8 cellular contexts compared by ENCODE assay signal in genomic region chr10:48604408-48605263, GRCh38. TPM values are rescaled to one million over a fixed set of nuclear protein-coding genes. Genes with fewer than 3 reads are reported as not detected.
DNase-seq lines count a peak whose midpoint lies in the region; ATAC-seq and TF ChIP-seq lines count a peak whose summit lies in the region.

A gene with protein sequence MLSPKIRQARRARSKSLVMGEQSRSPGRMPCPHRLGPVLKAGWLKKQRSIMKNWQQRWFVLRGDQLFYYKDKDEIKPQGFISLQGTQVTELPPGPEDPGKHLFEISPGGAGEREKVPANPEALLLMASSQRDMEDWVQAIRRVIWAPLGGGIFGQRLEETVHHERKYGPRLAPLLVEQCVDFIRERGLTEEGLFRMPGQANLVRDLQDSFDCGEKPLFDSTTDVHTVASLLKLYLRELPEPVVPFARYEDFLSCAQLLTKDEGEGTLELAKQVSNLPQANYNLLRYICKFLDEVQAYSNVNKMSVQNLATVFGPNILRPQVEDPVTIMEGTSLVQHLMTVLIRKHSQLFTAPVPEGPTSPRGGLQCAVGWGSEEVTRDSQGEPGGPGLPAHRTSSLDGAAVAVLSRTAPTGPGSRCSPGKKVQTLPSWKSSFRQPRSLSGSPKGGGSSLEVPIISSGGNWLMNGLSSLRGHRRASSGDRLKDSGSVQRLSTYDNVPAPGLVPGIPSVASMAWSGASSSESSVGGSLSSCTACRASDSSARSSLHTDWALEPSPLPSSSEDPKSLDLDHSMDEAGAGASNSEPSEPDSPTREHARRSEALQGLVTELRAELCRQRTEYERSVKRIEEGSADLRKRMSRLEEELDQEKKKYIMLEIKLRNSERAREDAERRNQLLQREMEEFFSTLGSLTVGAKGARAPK (minus strand): TSS chr10:48605073. CDS start chr10:48604796, 277 bp downstream.

- no peak for TF ChIP-seq CTCF in fibroblast of villous mesenchyme (IDR thresholded peaks at IDR 0.05; ENCODE audit: insufficient read depth, low read depth, low read length)
- no peak for TF ChIP-seq CTCF in natural killer cell (IDR thresholded peaks at IDR 0.05)

- peaks cover 0 to 5% of the 10 kb centered on the region in 2 donors for H3K4me1 Mint-ChIP-seq in natural killer cell

- ATAC-seq in GM19351 (IDR thresholded peaks at IDR 0.05; ENCODE audit: unreplicated experiment) (peak; percentile 55), natural killer cell (peak in 1 of 3 donors; percentile 43), GM19035 (IDR thresholded peaks at IDR 0.05; ENCODE audit: unreplicated experiment) (no peak)

- H3K27ac Mint-ChIP-seq in natural killer cell, result no peak within 1 kb of the TSS

- no peaks in the 10 kb centered on the region for H3K9me3 Mint-ChIP-seq in natural killer cell

- intact Hi-C loops in natural killer cell (cut with micrococcal nuclease), result no loop called here

- peaks cover 27 to 31% of the 10 kb centered on the region in 2 donors for H3K27me3 Mint-ChIP-seq in natural killer cell (ENCODE audit: low read depth in 2 of 2)

- H3K4me3 Mint-ChIP-seq in natural killer cell, result peak within 1 kb of the TSS; percentile 35

- H3K4me3 ChIP-seq in fibroblast of villous mesenchyme (ENCODE audit: low read depth, low read length), result peak within 1 kb of the TSS; percentile 72

- H3K36me3 Mint-ChIP-seq in natural killer cell, result no peaks in the 10 kb centered on the region

- DNase-seq in AG08395 (ENCODE audit: low spot score), result peak; percentile 87
- DNase-seq in SW480 (ENCODE audit: low spot score), result peak; percentile 29
- DNase-seq in fibroblast of villous mesenchyme (ENCODE audit: low read depth), result peak; percentile 34
- no peak for DNase-seq in natural killer cell
- DNase-seq in DMS114 treated with DMSO at 0.1 percent for 48 hours (lab: John Stamatoyannopoulos, UW; ENCODE audit: unreplicated experiment), result no peak
- no peak for DNase-seq in stimulated activated CD8-positive, alpha-beta memory T cell treated with anti-CD3 and anti-CD28 coated beads, Interleukin-4, amount 100 ng/mL, for 48 hours

RNA-seq across cellular contexts. Expression of the gene that starts here (rescaled TPM):
- 22.9 and 31.6 TPM in 2 replicates for total RNA-seq in fibroblast of villous mesenchyme
- total RNA-seq in natural killer cell, result under 1 TPM in 2 of 3 donors, not detected in 1; 0.21 to 0.40 TPM

Comparison
In these comparisons a context has a peak if more than half of its experiments do, and no peak if none do; other contexts are left out.
1. RNA of the gene that starts here (total RNA-seq): 22.9 to 31.6 TPM in fibroblast of villous mesenchyme; 0.21 to 0.40 TPM in natural killer cell; every median in the first group is over 10 times any median in the second.
2. DNase-seq: peak in AG08395 (single experiment), SW480 (single experiment) and fibroblast of villous mesenchyme (single experiment); none in natural killer cell (single experiment), DMS114 treated with DMSO at 0.1 percent for 48 hours (single experiment) and stimulated activated CD8-positive, alpha-beta memory T cell treated with anti-CD3 and anti-CD28 coated beads, Interleukin-4, amount 100 ng/mL, for 48 hours (single experiment).